8 cellular contexts compared by ENCODE assay signal in genomic region chr3:112327371-112327951, GRCh38. TPM values are rescaled to one million over a fixed set of nuclear protein-coding genes. Genes with fewer than 3 reads are reported as not detected.
DNase-seq lines count a peak whose midpoint lies in the region; ATAC-seq and TF ChIP-seq lines count a peak whose summit lies in the region.

No MANE protein-coding gene starts in this region.

- WGBS in esophagus muscularis mucosa = 6% methylated on average over 2 of the region's 2 CpGs

- no peaks in the 10 kb centered on the region for H3K36me3 ChIP-seq in CD4-positive, CD25-positive, alpha-beta regulatory T cell (ENCODE audit: control insufficient read depth, insufficient read depth, low read length)
- H3K36me3 ChIP-seq in esophagus muscularis mucosa = no peaks in the 10 kb centered on the region

- TF ChIP-seq POLR2A in esophagus muscularis mucosa (IDR thresholded peaks at IDR 0.05; ENCODE audit: low read depth) = no peak

- intact Hi-C loops in esophagus muscularis mucosa (cut with DNase I) = loop anchor here (1.0 kb wide), 1 partner anchor 192 kb away; no protein-coding TSS in a partner anchor

- ATAC-seq in CD4-positive, CD25-positive, alpha-beta regulatory T cell (ENCODE audit: low read depth in 2 of 2) = peak; percentile 95 to 97
- peak; percentile 97 for ATAC-seq in GM18517 (IDR thresholded peaks at IDR 0.05; ENCODE audit: unreplicated experiment)
- peak; percentile 98 for ATAC-seq in HG02885 (IDR thresholded peaks at IDR 0.05; ENCODE audit: poor library complexity, unreplicated experiment)
- peak; percentile 98 for ATAC-seq in T-helper 17 cell

- no peak for TF ChIP-seq EP300 in esophagus muscularis mucosa (IDR thresholded peaks at IDR 0.05)

- peak; percentile 57 to 62 (median 60) for TF ChIP-seq CTCF in esophagus muscularis mucosa (IDR thresholded peaks at IDR 0.05)
- TF ChIP-seq CTCF in nephron progenitor cell (IDR thresholded peaks at IDR 0.05) = peak; percentile 49

- no peak overlapping the region for H3K27ac ChIP-seq in CD4-positive, CD25-positive, alpha-beta regulatory T cell (ENCODE audit: insufficient read depth, low read length, poor library complexity, severe bottlenecking)
- no peak overlapping the region for H3K27ac ChIP-seq in esophagus muscularis mucosa (replicated peaks in 1 of 4)

- DNase-seq in CD4-positive, CD25-positive, alpha-beta regulatory T cell = peak in 2 of 3 donors; percentile 59 to 74
- DNase-seq in NCI-H1417 treated with DMSO at 0.1 percent for 48 hours (lab: John Stamatoyannopoulos, UW) (peak; percentile 42), T-helper 17 cell (no peak), esophagus muscularis mucosa (ENCODE audit: extremely low spot score) (no peak), nephron progenitor cell (no peak), NCI-H2029 (lab: John Stamatoyannopoulos, UW) (no peak)

- peaks cover 33% of the 10 kb centered on the region for H3K27me3 Mint-ChIP-seq in CD4-positive, CD25-positive, alpha-beta regulatory T cell
- H3K27me3 Mint-ChIP-seq in T-helper 17 cell (peaks cover 26% of the 10 kb centered on the region), nephron progenitor cell (ENCODE audit: low read depth, poor library complexity) (peaks cover 4% of the 10 kb centered on the region)

- H3K4me1 ChIP-seq in CD4-positive, CD25-positive, alpha-beta regulatory T cell (ENCODE audit: control insufficient read depth, insufficient read depth, low read length, poor library complexity, severe bottlenecking) = no peaks in the 10 kb centered on the region
- H3K4me1 ChIP-seq in esophagus muscularis mucosa = peaks cover 0 to 5% (median 3%) of the 10 kb centered on the region in 4 donors

- H3K4me1 Mint-ChIP-seq in CD4-positive, CD25-positive, alpha-beta regulatory T cell = peaks cover 0 to 6% (median 0%) of the 10 kb centered on the region in 4 donors
- peaks cover 4% of the 10 kb centered on the region for H3K4me1 Mint-ChIP-seq in T-helper 17 cell
- peaks cover 3% of the 10 kb centered on the region for H3K4me1 Mint-ChIP-seq in nephron progenitor cell

- no peak overlapping the region for H3K27ac Mint-ChIP-seq in CD4-positive, CD25-positive, alpha-beta regulatory T cell
- H3K27ac Mint-ChIP-seq in T-helper 17 cell = no peak overlapping the region
- H3K27ac Mint-ChIP-seq in nephron progenitor cell = no peak overlapping the region

- no peaks in the 10 kb centered on the region for H3K9me3 ChIP-seq in CD4-positive, CD25-positive, alpha-beta regulatory T cell (ENCODE audit: control insufficient read depth in 2 of 2, low read length in 2 of 2)
- H3K9me3 ChIP-seq in T-helper 17 cell (ENCODE audit: control insufficient read depth, low read length, poor library complexity, severe bottlenecking) (no peaks in the 10 kb centered on the region), esophagus muscularis mucosa (no peaks in the 10 kb centered on the region)

- H3K27me3 ChIP-seq in CD4-positive, CD25-positive, alpha-beta regulatory T cell (ENCODE audit: control insufficient read depth, insufficient read depth, low read length) = peaks cover 15% of the 10 kb centered on the region
- H3K27me3 ChIP-seq in esophagus muscularis mucosa = no peaks in the 10 kb centered on the region

- no peaks in the 10 kb centered on the region for H3K9me3 Mint-ChIP-seq in CD4-positive, CD25-positive, alpha-beta regulatory T cell
- no peaks in the 10 kb centered on the region for H3K9me3 Mint-ChIP-seq in nephron progenitor cell

- no peaks in the 10 kb centered on the region for H3K36me3 Mint-ChIP-seq in CD4-positive, CD25-positive, alpha-beta regulatory T cell
- H3K36me3 Mint-ChIP-seq in T-helper 17 cell (ENCODE audit: low read depth) (peaks cover 4% of the 10 kb centered on the region), nephron progenitor cell (ENCODE audit: low read depth) (no peaks in the 10 kb centered on the region)

- no peak overlapping the region for H3K4me3 Mint-ChIP-seq in CD4-positive, CD25-positive, alpha-beta regulatory T cell
- no peak overlapping the region for H3K4me3 Mint-ChIP-seq in T-helper 17 cell
- no peak overlapping the region for H3K4me3 Mint-ChIP-seq in nephron progenitor cell

- H3K4me3 ChIP-seq in CD4-positive, CD25-positive, alpha-beta regulatory T cell (ENCODE audit: low read depth, low read length) = no peak overlapping the region
- H3K4me3 ChIP-seq in esophagus muscularis mucosa = no peak overlapping the region

RNA-seq across cellular contexts. Expression of gene CD200, which starts 5.5 kb away (rescaled TPM):
- total RNA-seq in CD4-positive, CD25-positive, alpha-beta regulatory T cell = 2.8 TPM
- 1 to 10 TPM; 1.9 to 4.8 (median 3.4) TPM for polyA plus RNA-seq in CD4-positive, CD25-positive, alpha-beta regulatory T cell
- 1 to 10 TPM; 1.7 to 2.8 TPM for total RNA-seq in T-helper 17 cell
- total RNA-seq in esophagus muscularis mucosa = 10 to 100 TPM in 1 of 4 donors, 1 to 10 TPM in 3; 7.2 to 22.9 (median 7.6) TPM

RNA-seq across cellular contexts. Expression of gene SLC9C1, which starts 33.4 kb away (rescaled TPM):
- total RNA-seq in CD4-positive, CD25-positive, alpha-beta regulatory T cell = not detected
- polyA plus RNA-seq in CD4-positive, CD25-positive, alpha-beta regulatory T cell = not detected
- not detected for total RNA-seq in T-helper 17 cell
- under 1 TPM in 1 of 4 donors, not detected in 3; 0.17 TPM for total RNA-seq in esophagus muscularis mucosa

Comparison
In these comparisons a context has a peak if more than half of its experiments do, and no peak if none do; other contexts are left out.
1. DNase-seq: peak in CD4-positive, CD25-positive, alpha-beta regulatory T cell (2 of 3) and NCI-H1417 treated with DMSO at 0.1 percent for 48 hours (single experiment); none in T-helper 17 cell (0 of 3), esophagus muscularis mucosa (single experiment), nephron progenitor cell (single experiment) and NCI-H2029 (single experiment).
2. Peak in every context shown above with its lines, with median percentiles within 50 percentile points of each other: ATAC-seq.